Comparison of ENCODE assay signal across 19 cellular contexts in the genomic region with DNA sequence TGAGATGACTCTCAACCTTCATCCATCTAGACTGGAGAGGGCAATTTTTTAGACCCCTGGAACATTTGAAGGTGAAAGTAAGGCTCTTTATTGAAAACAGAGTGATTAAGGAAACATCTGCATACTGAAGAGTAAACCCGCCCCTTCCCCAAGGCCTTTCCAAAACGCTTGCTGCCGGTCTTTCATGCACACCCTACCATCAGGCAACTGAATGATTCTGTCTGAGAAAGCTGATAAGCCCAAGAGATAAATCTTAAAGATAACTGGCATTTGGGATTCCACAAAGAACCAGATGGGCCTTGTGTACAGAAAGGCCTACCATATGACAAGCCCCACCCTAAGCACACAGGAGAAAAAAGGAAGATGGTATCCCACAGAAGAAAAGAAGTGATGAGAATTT. TPM values are rescaled to one million over a fixed set of nuclear protein-coding genes. Genes with fewer than 3 reads are reported as not detected.
DNase-seq lines count a peak whose midpoint lies in the region; ATAC-seq and TF ChIP-seq lines count a peak whose summit lies in the region.
"Had no signal": no experiment of that assay in that cellular context is flagged by ENCODE, and none has a peak within 500 bp of the region (broad histone marks: within the 10 kb centered on the region; RNA-seq: fewer than 3 reads in every experiment).

No MANE protein-coding gene starts in this region.

- H3K27me3 Mint-ChIP-seq in GM23338 (ENCODE audit: insufficient read depth, low read depth, poor library complexity) (peaks cover 1% of the 10 kb centered on the region), neural progenitor cell (ENCODE audit: insufficient read depth, low read depth) (peaks cover 6% of the 10 kb centered on the region)

- H3K36me3 Mint-ChIP-seq in GM23338 (ENCODE audit: low read depth) (no peaks in the 10 kb centered on the region), neural progenitor cell (no peaks in the 10 kb centered on the region)
- H3K36me3 Mint-ChIP-seq: CD4-positive, CD25-positive, alpha-beta regulatory T cell; CD8-positive, alpha-beta memory T cell had no signal

- H3K36me3 ChIP-seq in GM23338 (ENCODE audit: insufficient read depth) (no peaks in the 10 kb centered on the region), WERI-Rb-1 (no peaks in the 10 kb centered on the region), neural progenitor cell (no peaks in the 10 kb centered on the region)
- H3K36me3 ChIP-seq: BE2C, HAP-1 had no signal

- H3K9me2 ChIP-seq in GM23338 (ENCODE audit: insufficient read depth) = no peaks in the 10 kb centered on the region

- H3K9ac ChIP-seq in neural progenitor cell = no peak overlapping the region

- no peak overlapping the region for H3K27ac ChIP-seq in GM23338 (ENCODE audit: low read depth)
- H3K27ac ChIP-seq in WERI-Rb-1 = no peak overlapping the region
- no peak overlapping the region for H3K27ac ChIP-seq in neural progenitor cell
- H3K27ac ChIP-seq: HL-60 had no signal

- H2AFZ ChIP-seq in GM23338 (peak overlapping the region; percentile 79; the same call in 1 of the 2 replicates), neural progenitor cell (replicated peaks) (peak overlapping the region; percentile 30)

- ATAC-seq in GM23338 (no peak), GM18867 (IDR thresholded peaks at IDR 0.05; ENCODE audit: unreplicated experiment) (no peak), HG02852 (IDR thresholded peaks at IDR 0.05; ENCODE audit: unreplicated experiment) (no peak)
- ATAC-seq: K562 had no signal

- H3K4me3 ChIP-seq in GM23338 = no peak overlapping the region
- no peak overlapping the region for H3K4me3 ChIP-seq in WERI-Rb-1 (ENCODE audit: low read depth, low read length)
- no peak overlapping the region for H3K4me3 ChIP-seq in neural progenitor cell
- H3K4me3 ChIP-seq: HAP-1, K562 had no signal

- H3K9me3 Mint-ChIP-seq in GM23338 (no peaks in the 10 kb centered on the region), neural progenitor cell (peaks cover 2% of the 10 kb centered on the region)
- H3K9me3 Mint-ChIP-seq: CD8-positive, alpha-beta memory T cell had no signal

- H3K4me2 ChIP-seq in GM23338 (no peak overlapping the region), neural progenitor cell (no peak overlapping the region)

- peaks cover 3% of the 10 kb centered on the region; the same call in 1 of the 3 replicates for H3K4me1 Mint-ChIP-seq in GM23338
- H3K4me1 Mint-ChIP-seq in neural progenitor cell = no peaks in the 10 kb centered on the region
- H3K4me1 Mint-ChIP-seq: CD8-positive, alpha-beta memory T cell had no signal

- H3F3A ChIP-seq in GM23338 (replicated peaks; ENCODE audit: low read depth) = no peaks in the 10 kb centered on the region
- no peaks in the 10 kb centered on the region for H3F3A ChIP-seq in neural progenitor cell (ENCODE audit: low read depth)

- DNase-seq in GM23338 (ENCODE audit: low spot score) (no peak), NCI-H82 (lab: John Stamatoyannopoulos, UW) (peak; percentile 83), WERI-Rb-1 (peak; percentile 20), neural progenitor cell (ENCODE audit: low spot score) (no peak), NCI-H128 (lab: John Stamatoyannopoulos, UW; ENCODE audit: unreplicated experiment) (no peak), GOT3 (lab: John Stamatoyannopoulos, UW) (no peak)
- DNase-seq: ACHN; BE2C; C1 segment of cervical spinal cord; CD4-positive, CD25-positive, alpha-beta regulatory T cell; CD8-positive, alpha-beta memory T cell; COR-L47; GDM1; IMR-90 had no signal

- no peak overlapping the region for H3K27ac Mint-ChIP-seq in GM23338
- no peak overlapping the region for H3K27ac Mint-ChIP-seq in neural progenitor cell
- H3K27ac Mint-ChIP-seq: CD4-positive, CD25-positive, alpha-beta regulatory T cell had no signal

- H3K27me3 ChIP-seq in GM23338 (ENCODE audit: insufficient read depth) = no peaks in the 10 kb centered on the region
- H3K27me3 ChIP-seq in WERI-Rb-1 (ENCODE audit: insufficient read depth, low read depth, severe bottlenecking) = no peaks in the 10 kb centered on the region
- H3K27me3 ChIP-seq in neural progenitor cell = no peaks in the 10 kb centered on the region
- H3K27me3 ChIP-seq: BE2C had no signal

- H3K79me2 ChIP-seq in GM23338 (replicated peaks; ENCODE audit: insufficient read depth) (no peaks in the 10 kb centered on the region), neural progenitor cell (ENCODE audit: low read depth) (no peaks in the 10 kb centered on the region)

- H3K4me1 ChIP-seq in GM23338 (ENCODE audit: insufficient read depth) (no peaks in the 10 kb centered on the region), neural progenitor cell (no peaks in the 10 kb centered on the region)
- H3K4me1 ChIP-seq: BE2C, HAP-1 had no signal

- H4K20me1 ChIP-seq in GM23338 (replicated peaks; ENCODE audit: insufficient read depth) = no peaks in the 10 kb centered on the region
- H4K20me1 ChIP-seq in neural progenitor cell (ENCODE audit: low read depth) = no peaks in the 10 kb centered on the region

- H3K9me3 ChIP-seq in WERI-Rb-1 (ENCODE audit: severe bottlenecking) = no peaks in the 10 kb centered on the region
- H3K9me3 ChIP-seq in neural progenitor cell (ENCODE audit: low read depth) = no peaks in the 10 kb centered on the region
- H3K9me3 ChIP-seq: BE2C, HAP-1 had no signal

- H3K4me3 Mint-ChIP-seq in GM23338 = no peak overlapping the region
- H3K4me3 Mint-ChIP-seq in neural progenitor cell = no peak overlapping the region
- H3K4me3 Mint-ChIP-seq: CD4-positive, CD25-positive, alpha-beta regulatory T cell; CD8-positive, alpha-beta memory T cell had no signal

- no peak for TF ChIP-seq CTCF in GM23338 (conservative IDR thresholded peaks at IDR 0.05; ENCODE audit: low read depth in 2 of 2)
- no peak for TF ChIP-seq CTCF in WERI-Rb-1 (IDR thresholded peaks at IDR 0.05; ENCODE audit: low read depth, low read length)
- TF ChIP-seq CTCF in neural progenitor cell (IDR thresholded peaks at IDR 0.05) = no peak

TF ChIP-seq in GM23338, 12 proteins besides CTCF, POLR2A, EP300 and RAD21:
- TF ChIP-seq, protein P1, sequence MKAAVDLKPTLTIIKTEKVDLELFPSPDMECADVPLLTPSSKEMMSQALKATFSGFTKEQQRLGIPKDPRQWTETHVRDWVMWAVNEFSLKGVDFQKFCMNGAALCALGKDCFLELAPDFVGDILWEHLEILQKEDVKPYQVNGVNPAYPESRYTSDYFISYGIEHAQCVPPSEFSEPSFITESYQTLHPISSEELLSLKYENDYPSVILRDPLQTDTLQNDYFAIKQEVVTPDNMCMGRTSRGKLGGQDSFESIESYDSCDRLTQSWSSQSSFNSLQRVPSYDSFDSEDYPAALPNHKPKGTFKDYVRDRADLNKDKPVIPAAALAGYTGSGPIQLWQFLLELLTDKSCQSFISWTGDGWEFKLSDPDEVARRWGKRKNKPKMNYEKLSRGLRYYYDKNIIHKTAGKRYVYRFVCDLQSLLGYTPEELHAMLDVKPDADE (IDR thresholded peaks at IDR 0.05) = no peak
- TF ChIP-seq ZNF331 (CRISPR knock-in tag; IDR thresholded peaks at IDR 0.05; ENCODE audit: low read depth) (no peak), REST (IDR thresholded peaks at IDR 0.05; ENCODE audit: unreplicated experiment) (no peak), NANOG (IDR thresholded peaks at IDR 0.05; ENCODE audit: borderline replicate concordance) (no peak)

RNA-seq across cellular contexts. Expression of gene PIK3R1, which starts 54.4 kb away (rescaled TPM):
- total RNA-seq in GM23338 (2014; rRNA removed; shearing (Covaris generic)) = 9.8 and 25.4 TPM in 2 replicates
- 3.4 and 5.9 TPM in 2 replicates for polyA plus RNA-seq in GM23338 (2016; fragmentation: Nextera tagmentation; extraction: Ambion mirVana)
- 19.7 and 24.2 TPM in 2 replicates for total RNA-seq in neural progenitor cell (ENCODE audit: low replicate concordance)

Comparison
In these comparisons a context has a peak if more than half of its experiments do, and no peak if none do; other contexts are left out.
1. DNase-seq: peak in NCI-H82 (single experiment) and WERI-Rb-1 (single experiment); none in GM23338 (single experiment), neural progenitor cell (single experiment), NCI-H128 (single experiment) and GOT3 (single experiment).